Comparison of ENCODE assay signal across 10 cellular contexts in the genomic region with DNA sequence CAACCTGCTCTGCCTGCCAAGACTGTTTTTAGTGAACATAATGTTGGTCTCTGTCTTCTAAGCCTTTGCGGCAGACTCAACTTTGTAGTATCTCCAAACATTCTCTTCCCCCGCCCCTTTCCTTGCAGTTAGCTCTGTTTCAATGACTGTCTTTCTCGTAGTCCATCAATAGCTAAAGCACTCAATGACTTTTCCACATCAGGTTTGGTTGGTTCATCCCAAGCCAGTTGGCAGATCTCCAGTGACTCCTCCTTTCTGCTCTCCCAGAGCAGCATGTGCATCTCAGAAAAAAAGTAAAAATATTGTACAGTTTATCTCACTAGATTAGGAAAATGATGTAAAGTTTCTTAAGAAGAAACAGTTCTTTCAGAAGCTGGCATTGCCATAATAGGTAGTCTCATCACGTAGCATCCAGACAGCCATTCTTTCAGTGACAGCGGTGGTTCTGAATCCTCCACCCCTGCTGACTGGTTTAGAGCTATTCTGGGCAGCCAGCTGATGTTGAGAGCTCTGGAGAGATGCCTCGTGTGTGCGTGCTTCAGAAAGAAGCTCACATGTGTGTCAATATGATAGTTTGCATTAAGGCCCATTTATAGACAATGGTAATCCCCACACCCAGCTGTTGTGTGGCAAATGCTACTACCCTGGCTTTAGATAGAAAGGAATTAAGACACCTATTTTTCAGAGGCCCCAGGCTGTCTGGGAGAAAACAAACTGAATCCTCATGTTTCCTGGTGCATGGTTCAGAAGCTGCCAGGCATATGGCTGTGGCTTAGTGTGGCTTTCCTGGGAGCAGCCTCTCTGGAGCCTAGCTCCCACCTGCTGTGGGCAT. TPM values are rescaled to one million over a fixed set of nuclear protein-coding genes. Genes with fewer than 3 reads are reported as not detected.
DNase-seq lines count a peak whose midpoint lies in the region; ATAC-seq and TF ChIP-seq lines count a peak whose summit lies in the region.
"Had no signal": no experiment of that assay in that cellular context is flagged by ENCODE, and none has a peak within 500 bp of the region (broad histone marks: within the 10 kb centered on the region; RNA-seq: fewer than 3 reads in every experiment).

No MANE protein-coding gene starts in this region.

- H3K4me3 Mint-ChIP-seq in activated CD4-positive, alpha-beta memory T cell treated with anti-CD3 and anti-CD28 coated beads for 36 hours, result no peak overlapping the region

- H3K9me3 Mint-ChIP-seq in activated CD4-positive, alpha-beta memory T cell treated with anti-CD3 and anti-CD28 coated beads for 36 hours, result no peaks in the 10 kb centered on the region

- peak overlapping the region in 1 of 2 donors; percentile 39 for H3K27ac ChIP-seq in testis
- H3K27ac ChIP-seq: 22Rv1 had no signal

- intact Hi-C loops in testis (cut with DNase I; ENCODE audit: low total_unique reads), result no loop called here
- intact Hi-C loops in activated CD4-positive, alpha-beta memory T cell treated with anti-CD3 and anti-CD28 coated beads for 36 hours (cut with micrococcal nuclease), result no loop called here

- H3K9me3 ChIP-seq in testis, result no peaks in the 10 kb centered on the region

- no peak overlapping the region for H3K27ac Mint-ChIP-seq in activated CD4-positive, alpha-beta memory T cell treated with anti-CD3 and anti-CD28 coated beads for 36 hours

- no peaks in the 10 kb centered on the region for H3K27me3 ChIP-seq in testis

- peaks cover 2% of the 10 kb centered on the region for H3K27me3 Mint-ChIP-seq in activated CD4-positive, alpha-beta memory T cell treated with anti-CD3 and anti-CD28 coated beads for 36 hours

- no peaks in the 10 kb centered on the region for H3K36me3 ChIP-seq in testis (ENCODE audit: low read depth, missing control alignments)

- H3K4me1 Mint-ChIP-seq in activated CD4-positive, alpha-beta memory T cell treated with anti-CD3 and anti-CD28 coated beads for 36 hours (ENCODE audit: low read depth), result no peaks in the 10 kb centered on the region

- no peak for TF ChIP-seq CTCF in foreskin fibroblast (IDR thresholded peaks at IDR 0.05; ENCODE audit: low read depth, low read length)
- TF ChIP-seq CTCF in testis (IDR thresholded peaks at IDR 0.05), result no peak

- no peak overlapping the region for H3K4me3 ChIP-seq in foreskin fibroblast (ENCODE audit: low read depth in 1 of 2, low read length in 2 of 2)
- H3K4me3 ChIP-seq in testis, result no peak overlapping the region

- CTCF ChIA-PET in activated CD4-positive, alpha-beta memory T cell treated with anti-CD3 and anti-CD28 coated beads for 36 hours (lab: Charles Lee), result interaction anchor here (0.9 to 1.9 kb wide), 3 partner anchors 18 to 45 kb away, joined by 3 to 10 read pairs (median 3); no protein-coding TSS in a partner anchor

- DNase-seq in DMS 273 (lab: John Stamatoyannopoulos, UW; ENCODE audit: unreplicated experiment) (peak; percentile 8), DMS 273 treated with DMSO at 0.1 percent for 48 hours (lab: John Stamatoyannopoulos, UW) (no peak), NCI-H524 (lab: John Stamatoyannopoulos, UW) (peak; percentile 94 to 98), foreskin fibroblast (peak; percentile 50 to 77), testis (peak; percentile 65)
- no peak for DNase-seq in activated CD4-positive, alpha-beta memory T cell treated with anti-CD3 and anti-CD28 coated beads for 36 hours
- DNase-seq: stimulated activated CD4-positive, alpha-beta T cell treated with anti-CD3 and anti-CD28 coated beads, Interleukin-4, amount 100 ng/mL, for 4 hours had no signal

- peaks cover 10% of the 10 kb centered on the region for H3K4me1 ChIP-seq in testis

- H3K36me3 Mint-ChIP-seq in activated CD4-positive, alpha-beta memory T cell treated with anti-CD3 and anti-CD28 coated beads for 36 hours, result no peaks in the 10 kb centered on the region

- WGBS in testis, 2 donors, result 48 to 62% methylated on average over 7 of the region's 7 CpGs

- TF ChIP-seq POLR2A in testis (IDR thresholded peaks at IDR 0.05), result no peak

- ATAC-seq in GM21619 (IDR thresholded peaks at IDR 0.05; ENCODE audit: unreplicated experiment), result no peak
- no peak for ATAC-seq in GM21367 (IDR thresholded peaks at IDR 0.05; ENCODE audit: unreplicated experiment)

- POLR2A ChIA-PET in activated CD4-positive, alpha-beta memory T cell treated with anti-CD3 and anti-CD28 coated beads for 36 hours (lab: Charles Lee), result no interaction called here

RNA-seq across cellular contexts. Expression of gene CNN3, which starts 53.2 kb away (rescaled TPM):
- 10 to 100 TPM; 45.9 to 61.4 TPM for total RNA-seq in testis
- polyA plus RNA-seq in testis (ENCODE audit: insufficient read depth, low read depth, low replicate concordance), result 114 TPM
- total RNA-seq in activated CD4-positive, alpha-beta memory T cell treated with anti-CD3 and anti-CD28 coated beads for 36 hours, result 1 to 10 TPM; 3.9 to 4.6 TPM

RNA-seq across cellular contexts. Expression of gene SLC44A3, which starts 53.6 kb away (rescaled TPM):
- 1 to 10 TPM; 2.7 to 3.4 TPM for total RNA-seq in testis
- polyA plus RNA-seq in testis (ENCODE audit: insufficient read depth, low read depth, low replicate concordance), result 6.4 TPM
- under 1 TPM; 0.10 to 0.21 TPM for total RNA-seq in activated CD4-positive, alpha-beta memory T cell treated with anti-CD3 and anti-CD28 coated beads for 36 hours

Comparison
In these comparisons a context has a peak if more than half of its experiments do, and no peak if none do; other contexts are left out.
1. DNase-seq: peak in DMS 273 (single experiment), NCI-H524 (2 of 2), foreskin fibroblast (2 of 2) and testis (single experiment); none in DMS 273 treated with DMSO at 0.1 percent for 48 hours (single experiment) and activated CD4-positive, alpha-beta memory T cell treated with anti-CD3 and anti-CD28 coated beads for 36 hours (single experiment).
2. RNA of gene CNN3, which starts 53.2 kb away (total RNA-seq): 45.9 to 61.4 TPM in testis; 3.9 to 4.6 TPM in activated CD4-positive, alpha-beta memory T cell treated with anti-CD3 and anti-CD28 coated beads for 36 hours; every median in the first group is over 4 times any median in the second.